22 cellular contexts compared by ENCODE assay signal in genomic region chr6:156985309-156985708, GRCh38.
"Had no signal": no experiment of that assay in that cellular context is flagged by ENCODE, and none has a peak within 500 bp of the region (broad histone marks: within the 10 kb centered on the region; RNA-seq: fewer than 3 reads in every experiment).

No MANE protein-coding gene starts in this region.

- H3K9me3 ChIP-seq: esophagus muscularis mucosa, gastroesophageal sphincter, psoas muscle, thoracic aorta, transverse colon had no signal

- H3K27ac ChIP-seq: dorsolateral prefrontal cortex, epithelial cell of prostate, esophagus muscularis mucosa, gastroesophageal sphincter, parathyroid adenoma, psoas muscle, thoracic aorta had no signal

- H3K27me3 Mint-ChIP-seq: naive B cell; stimulated activated naive B cell treated with anti-CD40 and anti-IgM and Interleukin-4, amounts not matched to agents 10 μg/mL and 1 μg/mL and 100 μg/mL, for 72 hours; stimulated activated naive CD8-positive, alpha-beta T cell treated with anti-CD3 and anti-CD28 coated beads, Interleukin-15, amount 100 ng/mL, for 72 hours had no signal

- ATAC-seq: gastroesophageal sphincter; left ventricle myocardium superior; psoas muscle; sciatic nerve; stimulated activated naive B cell treated with anti-CD40 and anti-IgM and Interleukin-4, amounts not matched to agents 10 μg/mL and 1 μg/mL and 100 μg/mL, for 72 hours; stimulated activated naive CD8-positive, alpha-beta T cell treated with anti-CD3 and anti-CD28 coated beads, Interleukin-15, amount 100 ng/mL, for 72 hours had no signal

- H3K27me3 ChIP-seq: dorsolateral prefrontal cortex, esophagus muscularis mucosa, gastroesophageal sphincter, transverse colon had no signal

- H3K36me3 ChIP-seq: esophagus muscularis mucosa, gastroesophageal sphincter, thoracic aorta, transverse colon had no signal

- H3K4me3 ChIP-seq: dorsolateral prefrontal cortex, esophagus muscularis mucosa, gastroesophageal sphincter, lung, psoas muscle, thoracic aorta, transverse colon had no signal

- H3K9me3 Mint-ChIP-seq: immature natural killer cell; naive B cell; nephron; stimulated activated naive B cell treated with anti-CD40 and anti-IgM and Interleukin-4, amounts not matched to agents 10 μg/mL and 1 μg/mL and 100 μg/mL, for 72 hours; stimulated activated naive CD8-positive, alpha-beta T cell treated with anti-CD3 and anti-CD28 coated beads, Interleukin-15, amount 100 ng/mL, for 72 hours had no signal

- DNase-seq: cortex of kidney; dorsolateral prefrontal cortex; effector CD8-positive, alpha-beta T cell; glutamatergic neuron; immature natural killer cell; left ventricle myocardium superior; mesendoderm; naive B cell; psoas muscle; stimulated activated CD4-positive, alpha-beta T cell treated with anti-CD3 and anti-CD28 coated beads, Interleukin-2, amount 100 ng/mL, for 24 hours; stimulated activated CD4-positive, alpha-beta T cell treated with anti-CD3 and anti-CD28 coated beads, Interleukin-4, amount 100 ng/mL, for 4 hours; stimulated activated naive B cell treated with anti-CD40 and anti-IgM and Interleukin-4, amounts not matched to agents 10 μg/mL and 1 μg/mL and 100 μg/mL, for 72 hours; stimulated activated naive CD8-positive, alpha-beta T cell treated with anti-CD3 and anti-CD28 coated beads, Interleukin-15, amount 100 ng/mL, for 72 hours; transverse colon had no signal

- H3K36me3 Mint-ChIP-seq: immature natural killer cell, naive B cell had no signal

- H3K27ac Mint-ChIP-seq: nephron had no signal

- H2AFZ ChIP-seq: parathyroid adenoma had no signal

- H3K9ac ChIP-seq: parathyroid adenoma had no signal

- H3K4me3 Mint-ChIP-seq: nephron had no signal
